Comparison of ENCODE assay signal across 9 cellular contexts in the genomic region with DNA sequence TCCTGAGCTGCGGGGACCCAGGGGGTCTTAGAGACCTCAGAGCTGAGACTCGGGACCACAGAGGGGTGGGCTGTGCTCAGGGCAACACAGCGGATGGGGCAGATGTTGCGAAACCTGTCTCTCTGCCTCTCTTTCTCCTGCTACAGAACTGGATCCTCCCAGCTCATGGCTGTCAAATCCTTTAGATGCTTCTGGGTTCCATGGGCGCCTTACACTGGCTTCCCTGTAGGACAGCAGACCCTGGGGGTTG.
DNase-seq lines count a peak whose midpoint lies in the region; ATAC-seq and TF ChIP-seq lines count a peak whose summit lies in the region.
"Had no signal": no experiment of that assay in that cellular context is flagged by ENCODE, and none has a peak within 500 bp of the region (broad histone marks: within the 10 kb centered on the region; RNA-seq: fewer than 3 reads in every experiment).

No MANE protein-coding gene starts in this region.

- no peak overlapping the region for H3K4me3 ChIP-seq in ascending aorta
- no peak overlapping the region for H3K4me3 ChIP-seq in lower lobe of right lung
- H3K4me3 ChIP-seq in suprapubic skin = no peak overlapping the region

- no peak for TF ChIP-seq CTCF in ascending aorta (IDR thresholded peaks at IDR 0.05)
- TF ChIP-seq CTCF in lower lobe of right lung (IDR thresholded peaks at IDR 0.05) = no peak
- TF ChIP-seq CTCF in suprapubic skin (IDR thresholded peaks at IDR 0.05) = no peak

- no peaks in the 10 kb centered on the region for H3K27me3 Mint-ChIP-seq in activated CD4-positive, alpha-beta T cell treated with anti-CD3 and anti-CD28 coated beads, Interleukin-2, amount 10 ng/mL, durations not matched to agents 7 days and 5 days

- H3K36me3 Mint-ChIP-seq in activated CD4-positive, alpha-beta T cell treated with anti-CD3 and anti-CD28 coated beads, Interleukin-2, amount 10 ng/mL, durations not matched to agents 7 days and 5 days (ENCODE audit: low read depth) = peaks cover 34% of the 10 kb centered on the region

- peak overlapping the region; percentile 81 for H3K27ac Mint-ChIP-seq in activated CD4-positive, alpha-beta T cell treated with anti-CD3 and anti-CD28 coated beads, Interleukin-2, amount 10 ng/mL, durations not matched to agents 7 days and 5 days

- H3K27ac ChIP-seq in ascending aorta (peak overlapping the region; percentile 77 to 79), lower lobe of right lung (peak overlapping the region; percentile 53), suprapubic skin (peak overlapping the region; percentile 31)

- no peaks in the 10 kb centered on the region for H3K27me3 ChIP-seq in ascending aorta
- no peaks in the 10 kb centered on the region for H3K27me3 ChIP-seq in lower lobe of right lung (ENCODE audit: low read depth)
- no peaks in the 10 kb centered on the region for H3K27me3 ChIP-seq in suprapubic skin

- H3K9me3 ChIP-seq in ascending aorta = no peaks in the 10 kb centered on the region
- H3K9me3 ChIP-seq in lower lobe of right lung = no peaks in the 10 kb centered on the region
- no peaks in the 10 kb centered on the region for H3K9me3 ChIP-seq in suprapubic skin

- WGBS in suprapubic skin = 46% methylated on average over 5 of the region's 5 CpGs

- intact Hi-C loops in ascending aorta (cut with DNase I) = loop anchor here (10.0 kb wide), 1 partner anchor 305 kb away; no protein-coding TSS in a partner anchor
- intact Hi-C loops in lower lobe of right lung (cut with DNase I) = no loop called here

- no peak overlapping the region for H3K4me3 Mint-ChIP-seq in activated CD4-positive, alpha-beta T cell treated with anti-CD3 and anti-CD28 coated beads, Interleukin-2, amount 10 ng/mL, durations not matched to agents 7 days and 5 days
- H3K4me3 Mint-ChIP-seq: nephron progenitor cell had no signal

- POLR2A ChIA-PET in activated CD4-positive, alpha-beta T cell treated with anti-CD3 and anti-CD28 coated beads, Interleukin-2, amount 10 ng/mL, durations not matched to agents 7 days and 5 days (lab: Charles Lee) = interaction anchor here (0.9 kb wide), 1 partner anchor 12 kb away, joined by 4 read pairs; no protein-coding TSS in a partner anchor

- peaks cover 92% of the 10 kb centered on the region for H3K4me1 Mint-ChIP-seq in activated CD4-positive, alpha-beta T cell treated with anti-CD3 and anti-CD28 coated beads, Interleukin-2, amount 10 ng/mL, durations not matched to agents 7 days and 5 days

- no peaks in the 10 kb centered on the region for H3K36me3 ChIP-seq in ascending aorta
- H3K36me3 ChIP-seq in lower lobe of right lung = no peaks in the 10 kb centered on the region
- H3K36me3 ChIP-seq in suprapubic skin = no peaks in the 10 kb centered on the region

- DNase-seq in activated CD4-positive, alpha-beta T cell treated with anti-CD3 and anti-CD28 coated beads, Interleukin-2, amount 10 ng/mL, durations not matched to agents 7 days and 5 days = no peak
- DNase-seq in activated CD4-positive, alpha-beta T cell treated with anti-CD3 and anti-CD28 coated beads, Interleukin-2, amount 50 U/mL, for 48 hours = no peak
- no peak for DNase-seq in ascending aorta (ENCODE audit: low spot score in 2 of 2)
- DNase-seq in lower lobe of right lung = no peak
- no peak for DNase-seq in suprapubic skin (ENCODE audit: low spot score in 2 of 2)
- DNase-seq in DMS53 (lab: John Stamatoyannopoulos, UW) = no peak

- ATAC-seq in lower lobe of right lung = no peak
- ATAC-seq in HG03354 (IDR thresholded peaks at IDR 0.05; ENCODE audit: poor library complexity, severe bottlenecking, unreplicated experiment) = no peak
- ATAC-seq in GM21423 (IDR thresholded peaks at IDR 0.05; ENCODE audit: unreplicated experiment) = no peak

- CTCF ChIA-PET in activated CD4-positive, alpha-beta T cell treated with anti-CD3 and anti-CD28 coated beads, Interleukin-2, amount 10 ng/mL, durations not matched to agents 7 days and 5 days (lab: Charles Lee) = interaction anchor here (0.5 to 4.6 kb wide), 40 partner anchors 9 to 616 kb away, joined by 3 to 56 read pairs (median 5); no protein-coding TSS in a partner anchor

- peaks cover 33 to 54% of the 10 kb centered on the region in 2 donors for H3K4me1 ChIP-seq in ascending aorta
- peaks cover 94% of the 10 kb centered on the region for H3K4me1 ChIP-seq in lower lobe of right lung
- peaks cover 88% of the 10 kb centered on the region for H3K4me1 ChIP-seq in suprapubic skin

- no peak for TF ChIP-seq EP300 in suprapubic skin (IDR thresholded peaks at IDR 0.05)

- TF ChIP-seq POLR2A in suprapubic skin (IDR thresholded peaks at IDR 0.05) = no peak

- no peaks in the 10 kb centered on the region for H3K9me3 Mint-ChIP-seq in activated CD4-positive, alpha-beta T cell treated with anti-CD3 and anti-CD28 coated beads, Interleukin-2, amount 10 ng/mL, durations not matched to agents 7 days and 5 days
- H3K9me3 Mint-ChIP-seq: nephron progenitor cell had no signal
